ENCODE assay signal across 10 cellular contexts in genomic region chr15:75130597-75131268, GRCh38.
DNase-seq lines count a peak whose midpoint lies in the region; ATAC-seq and TF ChIP-seq lines count a peak whose summit lies in the region.
"Had no signal": no experiment of that assay in that cellular context is flagged by ENCODE, and none has a peak within 500 bp of the region (broad histone marks: within the 10 kb centered on the region; RNA-seq: fewer than 3 reads in every experiment).

No MANE protein-coding gene starts in this region.

- ATAC-seq in HG02981 (IDR thresholded peaks at IDR 0.05; ENCODE audit: unreplicated experiment): peak; percentile 73

- no peak for DNase-seq in activated naive CD4-positive, alpha-beta T cell treated with Interleukin-2 at 50 U/mL for 16 hours
- DNase-seq in transverse colon (peak; percentile 24), NCI-H2107 treated with DMSO at 0.1 percent for 48 hours (lab: John Stamatoyannopoulos, UW; ENCODE audit: unreplicated experiment) (no peak), HFFc6 (no peak), brain microvascular endothelial cell (no peak)
- DNase-seq: activated CD4-positive, alpha-beta T cell treated with anti-CD3 and anti-CD28 coated beads, Interleukin-2, amount 50 U/mL, for 4 hours had no signal

- 67 to 82% methylated on average over 5 to 10 of the region's 10 CpGs for WGBS in transverse colon (ENCODE audit: low coverage in 1 of 2), 2 donors

- in situ Hi-C loops in transverse colon (cut with MboI; ENCODE audit: low pct_ligation_motif_present in 1 of 4, low pct_unique_long_range_greater_than_20kb in 1 of 4, low sequenced_read_pairs in 3 of 4) (no loop called here), brain microvascular endothelial cell (cut with HindIII; ENCODE audit: low pct_ligation_motif_present, low sequenced_read_pairs) (no loop called here)

- TF ChIP-seq CTCF in transverse colon (IDR thresholded peaks at IDR 0.05): no peak
- no peak for TF ChIP-seq CTCF in HFFc6 (IDR thresholded peaks at IDR 0.05)
- TF ChIP-seq CTCF in brain microvascular endothelial cell (IDR thresholded peaks at IDR 0.05; ENCODE audit: low read depth, low read length, missing control alignments): no peak

- no peaks in the 10 kb centered on the region for H3K4me1 ChIP-seq in transverse colon

- peak overlapping the region; percentile 16 for H3K4me3 Mint-ChIP-seq in activated naive CD4-positive, alpha-beta T cell treated with anti-CD3 and anti-CD28 coated beads, Interleukin-2, amount 50 U/mL, for 24 hours
- peak overlapping the region; percentile 72 for H3K4me3 Mint-ChIP-seq in T-helper 1 cell treated with Interleukin-12 subunit alpha and Interleukin-12 subunit beta and Interleukin-4 antibody, amounts not matched to agents 30 μg/mL and 1 μg/mL, for 36 hours
- H3K4me3 Mint-ChIP-seq in HFFc6: no peak overlapping the region

- H3K27ac Mint-ChIP-seq in activated naive CD4-positive, alpha-beta T cell treated with anti-CD3 and anti-CD28 coated beads, Interleukin-2, amount 50 U/mL, for 24 hours: peak overlapping the region; percentile 13
- H3K27ac Mint-ChIP-seq in T-helper 1 cell treated with Interleukin-12 subunit alpha and Interleukin-12 subunit beta and Interleukin-4 antibody, amounts not matched to agents 30 μg/mL and 1 μg/mL, for 36 hours: peak overlapping the region; percentile 86
- H3K27ac Mint-ChIP-seq in HFFc6: no peak overlapping the region

- peaks cover 14% of the 10 kb centered on the region for H3K4me1 Mint-ChIP-seq in activated naive CD4-positive, alpha-beta T cell treated with anti-CD3 and anti-CD28 coated beads, Interleukin-2, amount 50 U/mL, for 24 hours
- H3K4me1 Mint-ChIP-seq in T-helper 1 cell treated with Interleukin-12 subunit alpha and Interleukin-12 subunit beta and Interleukin-4 antibody, amounts not matched to agents 30 μg/mL and 1 μg/mL, for 36 hours (ENCODE audit: low read depth): peaks cover 32% of the 10 kb centered on the region
- peaks cover 19% of the 10 kb centered on the region for H3K4me1 Mint-ChIP-seq in HFFc6 (ENCODE audit: low read depth)

- TF ChIP-seq POLR2A in transverse colon (IDR thresholded peaks at IDR 0.05): no peak

- intact Hi-C loops in transverse colon (cut with DNase I; ENCODE audit: low total_unique reads): no loop called here

- H3K9me3 Mint-ChIP-seq in activated naive CD4-positive, alpha-beta T cell treated with anti-CD3 and anti-CD28 coated beads, Interleukin-2, amount 50 U/mL, for 24 hours: no peaks in the 10 kb centered on the region
- H3K9me3 Mint-ChIP-seq in T-helper 1 cell treated with Interleukin-12 subunit alpha and Interleukin-12 subunit beta and Interleukin-4 antibody, amounts not matched to agents 30 μg/mL and 1 μg/mL, for 36 hours: no peaks in the 10 kb centered on the region
- no peaks in the 10 kb centered on the region for H3K9me3 Mint-ChIP-seq in HFFc6

- no peaks in the 10 kb centered on the region for H3K36me3 Mint-ChIP-seq in activated naive CD4-positive, alpha-beta T cell treated with anti-CD3 and anti-CD28 coated beads, Interleukin-2, amount 50 U/mL, for 24 hours
- peaks cover 7% of the 10 kb centered on the region for H3K36me3 Mint-ChIP-seq in T-helper 1 cell treated with Interleukin-12 subunit alpha and Interleukin-12 subunit beta and Interleukin-4 antibody, amounts not matched to agents 30 μg/mL and 1 μg/mL, for 36 hours (ENCODE audit: low read depth)
- H3K36me3 Mint-ChIP-seq in HFFc6 (ENCODE audit: low read depth): no peaks in the 10 kb centered on the region

- H3K9me3 ChIP-seq in transverse colon: no peaks in the 10 kb centered on the region

- H3K27me3 ChIP-seq in transverse colon (no peaks in the 10 kb centered on the region), brain microvascular endothelial cell (replicated peaks) (no peaks in the 10 kb centered on the region)

- no peak for TF ChIP-seq EP300 in transverse colon (IDR thresholded peaks at IDR 0.05; ENCODE audit: low read depth)

- peak overlapping the region in 2 of 4 donors; percentile 44 to 48 for H3K27ac ChIP-seq in transverse colon
- H3K27ac ChIP-seq in brain microvascular endothelial cell: no peak overlapping the region
- H3K27ac ChIP-seq: C4-2B had no signal

- H3K36me3 ChIP-seq in transverse colon (no peaks in the 10 kb centered on the region), brain microvascular endothelial cell (replicated peaks) (no peaks in the 10 kb centered on the region)

- no peak overlapping the region for H3K4me3 ChIP-seq in transverse colon
- H3K4me3 ChIP-seq in brain microvascular endothelial cell (ENCODE audit: low read depth, low read length): no peak overlapping the region

- no peaks in the 10 kb centered on the region for H3K27me3 Mint-ChIP-seq in activated naive CD4-positive, alpha-beta T cell treated with anti-CD3 and anti-CD28 coated beads, Interleukin-2, amount 50 U/mL, for 24 hours
- H3K27me3 Mint-ChIP-seq in T-helper 1 cell treated with Interleukin-12 subunit alpha and Interleukin-12 subunit beta and Interleukin-4 antibody, amounts not matched to agents 30 μg/mL and 1 μg/mL, for 36 hours (ENCODE audit: low read depth): peaks cover 16% of the 10 kb centered on the region
- H3K27me3 Mint-ChIP-seq in HFFc6 (ENCODE audit: insufficient read depth): peaks cover 18% of the 10 kb centered on the region
